8 cellular contexts compared by ENCODE assay signal in genomic region chr9:14652729-14653377, GRCh38. TPM values are rescaled to one million over a fixed set of nuclear protein-coding genes. Genes with fewer than 3 reads are reported as not detected.
DNase-seq lines count a peak whose midpoint lies in the region; ATAC-seq, FAIRE-seq and TF ChIP-seq lines count a peak whose summit lies in the region.

No MANE protein-coding gene starts in this region.

- no peak overlapping the region for H3K18ac ChIP-seq in IMR-90 (ENCODE audit: low read depth, low read length)

- WGBS in IMR-90 (ENCODE audit: extremely low coverage in 2 of 2, insufficient read length in 1 of 2), 2 experiments, result no CpG with 5 or more reads among the region's 4 CpGs

- H3K27ac Mint-ChIP-seq in naive thymus-derived CD8-positive, alpha-beta T cell, result no peak overlapping the region
- H3K27ac Mint-ChIP-seq in stimulated activated effector memory CD8-positive, alpha-beta T cell treated with anti-CD3 and anti-CD28 coated beads, Interleukin-12 subunit alpha, Interleukin-12 subunit beta, amount 100 ng/mL, for 72 hours, result no peak overlapping the region

- no peak overlapping the region for H3K23ac ChIP-seq in IMR-90 (ENCODE audit: low read depth, low read length)

- dilution Hi-C loops in IMR-90 (cut with HindIII; ENCODE audit: low sequenced_read_pairs, unreplicated experiment), result no loop called here

- H3K4ac ChIP-seq in IMR-90 (ENCODE audit: low read depth, low read length), result no peak overlapping the region

- H3K79me1 ChIP-seq in IMR-90 (ENCODE audit: low read depth in 1 of 2, low read length in 2 of 2), result no peaks in the 10 kb centered on the region

- peak; percentile 84 for ATAC-seq in IMR-90 (ENCODE audit: low read depth)
- no peak for ATAC-seq in naive thymus-derived CD8-positive, alpha-beta T cell
- ATAC-seq in stimulated activated effector memory CD8-positive, alpha-beta T cell treated with anti-CD3 and anti-CD28 coated beads, Interleukin-12 subunit alpha, Interleukin-12 subunit beta, amount 100 ng/mL, for 72 hours, result no peak
- ATAC-seq in HG02970 (IDR thresholded peaks at IDR 0.05; ENCODE audit: low FRiP score, unreplicated experiment), result no peak

- H3K9me3 ChIP-seq in IMR-90 (ENCODE audit: control insufficient read depth, insufficient read depth, low read length) (0 out of 2 replicates have a peak, but pooled peaks cover 4% of the 10 kb centered on the region), SK-N-MC (ENCODE audit: low read depth, low read length) (peaks cover 29% of the 10 kb centered on the region; the same call in 1 of the 2 replicates)

- H3K4me1 ChIP-seq in IMR-90 (ENCODE audit: control insufficient read depth, insufficient read depth, low read length), result no peaks in the 10 kb centered on the region

- H3K9ac ChIP-seq in IMR-90 (ENCODE audit: low read depth, low read length) (no peak overlapping the region), SK-N-MC (ENCODE audit: insufficient read length) (no peak overlapping the region)

- BruUV-seq in IMR-90 (replicated peaks; lab: Mats Ljungman, UMichigan), result no TSS peak

- no peak overlapping the region for H3K56ac ChIP-seq in IMR-90 (ENCODE audit: extremely low read depth, insufficient read depth, low read length)

- CTCF ChIA-PET in IMR-90 (lab: Yijun Ruan, JAX), result interaction anchor here (0.6 to 1.6 kb wide), 11 partner anchors 8 to 206 kb away, joined by 3 to 8 read pairs (median 4); no protein-coding TSS in a partner anchor

- H3K4me1 Mint-ChIP-seq in naive thymus-derived CD8-positive, alpha-beta T cell, result peaks cover 0 to 2% (median 0%) of the 10 kb centered on the region in 4 donors
- no peaks in the 10 kb centered on the region for H3K4me1 Mint-ChIP-seq in stimulated activated effector memory CD8-positive, alpha-beta T cell treated with anti-CD3 and anti-CD28 coated beads, Interleukin-12 subunit alpha, Interleukin-12 subunit beta, amount 100 ng/mL, for 72 hours

- in situ Hi-C loops in IMR-90 (cut with MboI; ENCODE audit: low sequenced_read_pairs), result no loop called here

- H3K27me3 ChIP-seq in IMR-90 (ENCODE audit: control insufficient read depth, insufficient read depth, low read length), result no peaks in the 10 kb centered on the region

- H4K8ac ChIP-seq in IMR-90 (ENCODE audit: low read depth in 2 of 2, low read length in 2 of 2), result no peak overlapping the region

- H3K27ac ChIP-seq in IMR-90 (ENCODE audit: insufficient read depth, low read length), result no peak overlapping the region
- no peak overlapping the region for H3K27ac ChIP-seq in SK-N-MC

- H2BK120ac ChIP-seq in IMR-90 (ENCODE audit: low read depth, low read length), result no peak overlapping the region

- TF ChIP-seq POLR2A in IMR-90 (IDR thresholded peaks at IDR 0.05; ENCODE audit: low read depth, low read length), result no peak

- no peak overlapping the region for H2AFZ ChIP-seq in IMR-90 (replicated peaks; ENCODE audit: low read length, poor library complexity)

- no peak overlapping the region for H3K14ac ChIP-seq in IMR-90 (replicated peaks; ENCODE audit: low read depth, low read length)

- peaks cover 35 to 56% (median 41%) of the 10 kb centered on the region in 3 donors for H3K36me3 Mint-ChIP-seq in naive thymus-derived CD8-positive, alpha-beta T cell
- H3K36me3 Mint-ChIP-seq in stimulated activated effector memory CD8-positive, alpha-beta T cell treated with anti-CD3 and anti-CD28 coated beads, Interleukin-12 subunit alpha, Interleukin-12 subunit beta, amount 100 ng/mL, for 72 hours, result peaks cover 18% of the 10 kb centered on the region

- peak; percentile 81 for FAIRE-seq in islet of Langerhans (lab: Jason Lieb, UNC)

- H3K4me3 Mint-ChIP-seq in naive thymus-derived CD8-positive, alpha-beta T cell, result no peak overlapping the region
- no peak overlapping the region for H3K4me3 Mint-ChIP-seq in stimulated activated effector memory CD8-positive, alpha-beta T cell treated with anti-CD3 and anti-CD28 coated beads, Interleukin-12 subunit alpha, Interleukin-12 subunit beta, amount 100 ng/mL, for 72 hours

- H3K27me3 Mint-ChIP-seq in naive thymus-derived CD8-positive, alpha-beta T cell, result no peaks in the 10 kb centered on the region

- H4K5ac ChIP-seq in IMR-90 (ENCODE audit: low read depth, low read length), result no peak overlapping the region

- intact Hi-C loops in IMR-90 (cut with micrococcal nuclease), result loop anchor here (1.0 to 10.0 kb wide), 2 partner anchors 37 to 1228 kb away; no protein-coding TSS in a partner anchor

- no peak overlapping the region for H2BK20ac ChIP-seq in IMR-90 (ENCODE audit: low read depth, low read length)

- H2AK9ac ChIP-seq in IMR-90 (replicated peaks; ENCODE audit: low read depth, low read length, poor library complexity), result no peak overlapping the region

- peaks cover 7 to 35% (median 25%) of the 10 kb centered on the region in 9 donors for H3K9me3 Mint-ChIP-seq in naive thymus-derived CD8-positive, alpha-beta T cell
- H3K9me3 Mint-ChIP-seq in stimulated activated effector memory CD8-positive, alpha-beta T cell treated with anti-CD3 and anti-CD28 coated beads, Interleukin-12 subunit alpha, Interleukin-12 subunit beta, amount 100 ng/mL, for 72 hours, result peaks cover 13% of the 10 kb centered on the region

- no peaks in the 10 kb centered on the region for H3K9me1 ChIP-seq in IMR-90 (ENCODE audit: insufficient read depth, low read length)

- H3K4me3 ChIP-seq in IMR-90 (ENCODE audit: insufficient read depth, low read depth, low read length), result no peak overlapping the region
- no peak overlapping the region for H3K4me3 ChIP-seq in SK-N-MC

- no peak overlapping the region for H4K91ac ChIP-seq in IMR-90 (ENCODE audit: insufficient read depth, low read depth, low read length)

- H3K36me3 ChIP-seq in IMR-90 (ENCODE audit: control insufficient read depth, insufficient read depth, low read length), result no peaks in the 10 kb centered on the region; the same call in 1 of the 2 replicates
- peaks cover 71% of the 10 kb centered on the region for H3K36me3 ChIP-seq in SK-N-MC (ENCODE audit: insufficient read depth, low read length)

- DNase-seq in COLO829 (ENCODE audit: low spot score), result peak; percentile 2
- peak; percentile 24 for DNase-seq in IMR-90
- peak; percentile 39 for DNase-seq in SK-N-MC (ENCODE audit: low read depth, low spot score)
- no peak for DNase-seq in naive thymus-derived CD8-positive, alpha-beta T cell
- no peak for DNase-seq in stimulated activated effector memory CD8-positive, alpha-beta T cell treated with anti-CD3 and anti-CD28 coated beads, Interleukin-12 subunit alpha, Interleukin-12 subunit beta, amount 100 ng/mL, for 72 hours (ENCODE audit: low spot score in 2 of 2)
- no peak for DNase-seq in effector CD8-positive, alpha-beta T cell (lab: John Stamatoyannopoulos, UW)

- H4K20me1 ChIP-seq in IMR-90 (ENCODE audit: insufficient read depth, low read length), result no peaks in the 10 kb centered on the region

- no peak overlapping the region for H2BK5ac ChIP-seq in IMR-90 (ENCODE audit: low read depth, low read length, poor library complexity, severe bottlenecking)

- H2BK15ac ChIP-seq in IMR-90 (ENCODE audit: low read depth, low read length), result no peak overlapping the region

- POLR2A ChIA-PET in IMR-90 (lab: Charles Lee; ENCODE audit: unreplicated experiment), result no interaction called here
- POLR2A ChIA-PET in naive thymus-derived CD8-positive, alpha-beta T cell (lab: Charles Lee), result no interaction called here

- no peak overlapping the region for H2AK5ac ChIP-seq in IMR-90 (ENCODE audit: low read depth, low read length)

- TF ChIP-seq RAD21 in IMR-90 (IDR thresholded peaks at IDR 0.05; ENCODE audit: low read length), result peak; percentile 57

- H3K4me2 ChIP-seq in IMR-90 (ENCODE audit: low read depth, low read length), result no peak overlapping the region

- TF ChIP-seq CTCF in IMR-90 (conservative IDR thresholded peaks at IDR 0.05; ENCODE audit: low read depth, low read length), result peak; percentile 59

TF ChIP-seq in IMR-90, 13 proteins besides CTCF, POLR2A, EP300 and RAD21:
- TF ChIP-seq, protein P1, sequence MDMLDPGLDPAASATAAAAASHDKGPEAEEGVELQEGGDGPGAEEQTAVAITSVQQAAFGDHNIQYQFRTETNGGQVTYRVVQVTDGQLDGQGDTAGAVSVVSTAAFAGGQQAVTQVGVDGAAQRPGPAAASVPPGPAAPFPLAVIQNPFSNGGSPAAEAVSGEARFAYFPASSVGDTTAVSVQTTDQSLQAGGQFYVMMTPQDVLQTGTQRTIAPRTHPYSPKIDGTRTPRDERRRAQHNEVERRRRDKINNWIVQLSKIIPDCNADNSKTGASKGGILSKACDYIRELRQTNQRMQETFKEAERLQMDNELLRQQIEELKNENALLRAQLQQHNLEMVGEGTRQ (IDR thresholded peaks at IDR 0.05; ENCODE audit: low read depth, low read length), result no peak
- TF ChIP-seq NFE2L2 (IDR thresholded peaks at IDR 0.05; ENCODE audit: low read depth, low read length) (no peak), SMC3 (IDR thresholded peaks at IDR 0.05; ENCODE audit: low read depth, low read length) (peak; percentile 33)

RNA-seq across cellular contexts. Expression of gene ZDHHC21, which starts 40.4 kb away (rescaled TPM):
- total RNA-seq in IMR-90 (2012; rRNA removed), result 4.5 and 8.3 TPM in 2 replicates
- polyA plus RNA-seq in IMR-90 (2012; rRNA removed), result 1.8 and 2.8 TPM in 2 replicates
- polyA plus RNA-seq in IMR-90 (2012; cell fraction: cytosol; rRNA removed), result 0.20 and 0.38 TPM in 2 replicates
- 0.71 and 8.9 TPM in 2 replicates for polyA plus RNA-seq in IMR-90 (2012; cell fraction: nucleus; rRNA removed; ENCODE audit: low replicate concordance)
- 1 to 10 TPM; 4.9 to 7.0 TPM for total RNA-seq in naive thymus-derived CD8-positive, alpha-beta T cell
- under 1 TPM; 0.35 to 0.91 (median 0.47) TPM for polyA plus RNA-seq in naive thymus-derived CD8-positive, alpha-beta T cell

Comparison
In these comparisons a context has a peak if more than half of its experiments do, and no peak if none do; other contexts are left out.
1. DNase-seq: peak in COLO829 (single experiment), IMR-90 (single experiment) and SK-N-MC (single experiment); none in naive thymus-derived CD8-positive, alpha-beta T cell (0 of 10), stimulated activated effector memory CD8-positive, alpha-beta T cell treated with anti-CD3 and anti-CD28 coated beads, Interleukin-12 subunit alpha, Interleukin-12 subunit beta, amount 100 ng/mL, for 72 hours (0 of 2) and effector CD8-positive, alpha-beta T cell (single experiment).